In genomic region chr12:49783917-49784676, GRCh38 we compare ENCODE assay signal across 9 cellular contexts. TPM values are rescaled to one million over a fixed set of nuclear protein-coding genes. Genes with fewer than 3 reads are reported as not detected.
DNase-seq lines count a peak whose midpoint lies in the region; TF ChIP-seq lines count a peak whose summit lies in the region.
"Had no signal": no experiment of that assay in that cellular context is flagged by ENCODE, and none has a peak within 500 bp of the region (broad histone marks: within the 10 kb centered on the region; RNA-seq: fewer than 3 reads in every experiment).

No MANE protein-coding gene starts in this region.

- intact Hi-C loops in Calu3 (cut with micrococcal nuclease; ENCODE audit: unreplicated experiment), result no loop called here

- H3K27me3 Mint-ChIP-seq in Calu3 (ENCODE audit: unreplicated experiment), result peaks cover 26% of the 10 kb centered on the region

- BruUV-seq in Calu3 (replicated peaks; lab: Mats Ljungman, UMichigan), result no TSS peak

- H3K4me1 Mint-ChIP-seq in Calu3 (ENCODE audit: low read depth, unreplicated experiment), result no peaks in the 10 kb centered on the region

- H3K27ac Mint-ChIP-seq in Calu3 (ENCODE audit: unreplicated experiment), result no peak overlapping the region

- TF ChIP-seq CTCF in Calu3 (IDR thresholded peaks at IDR 0.05; ENCODE audit: unreplicated experiment), result no peak

- H3K4me3 Mint-ChIP-seq in Calu3 (ENCODE audit: low read depth, unreplicated experiment), result no peak overlapping the region

- H3K36me3 Mint-ChIP-seq in Calu3 (ENCODE audit: insufficient read depth, unreplicated experiment), result no peaks in the 10 kb centered on the region

- H3K9me3 Mint-ChIP-seq in Calu3 (ENCODE audit: low read depth, unreplicated experiment), result peaks cover 3% of the 10 kb centered on the region

- CTCF ChIA-PET in Calu3 (lab: Charles Lee), result no interaction called here

- DNase-seq in DMS 273 (lab: John Stamatoyannopoulos, UW; ENCODE audit: unreplicated experiment), result peak; percentile 34
- DNase-seq in RPMI7951 (ENCODE audit: low read depth), result peak; percentile 74
- DNase-seq in fibroblast of the conjunctiva (ENCODE audit: low read depth), result peak; percentile 75
- DNase-seq in pons (ENCODE audit: low spot score), result peak; percentile 58
- no peak for DNase-seq in iPS-NIHi7 (ENCODE audit: extremely low spot score)
- no peak for DNase-seq in cerebellar nuclear complex (lab: John Stamatoyannopoulos, UW)
- no peak for DNase-seq in stimulated activated naive CD4-positive, alpha-beta T cell treated with Interleukin-2 at 50 U/mL for 16 hours (lab: John Stamatoyannopoulos, UW)
- DNase-seq in Calu3, result no peak
- DNase-seq: stimulated activated CD4-positive, alpha-beta T cell treated with anti-CD3 and anti-CD28 coated beads, Interleukin-15, amount 100 ng/mL, for 24 hours had no signal

RNA-seq across cellular contexts. Expression of gene TMBIM6, which starts 42.7 kb away (rescaled TPM):
- 653 and 692 TPM in 2 replicates for total RNA-seq in RPMI7951 (2014; rRNA removed; shearing (Covaris generic))
- 600 and 613 TPM in 2 replicates for total RNA-seq in Calu3 (2022)

RNA-seq across cellular contexts. Expression of gene NCKAP5L, which starts 44.1 kb away (rescaled TPM):
- 5.0 and 5.7 TPM in 2 replicates for total RNA-seq in RPMI7951 (2014; rRNA removed; shearing (Covaris generic))
- 10.0 and 11.8 TPM in 2 replicates for total RNA-seq in Calu3 (2022)

RNA-seq across cellular contexts. Expression of gene BCDIN3D, which starts 58.8 kb away (rescaled TPM):
- total RNA-seq in RPMI7951 (2014; rRNA removed; shearing (Covaris generic)), result 2.9 and 5.6 TPM in 2 replicates
- 4.0 and 4.7 TPM in 2 replicates for total RNA-seq in Calu3 (2022)

Comparison
In these comparisons a context has a peak if more than half of its experiments do, and no peak if none do; other contexts are left out.
1. DNase-seq: peak in DMS 273 (single experiment), RPMI7951 (single experiment), fibroblast of the conjunctiva (single experiment) and pons (single experiment); none in iPS-NIHi7 (single experiment), cerebellar nuclear complex (0 of 2), stimulated activated naive CD4-positive, alpha-beta T cell treated with Interleukin-2 at 50 U/mL for 16 hours (single experiment) and Calu3 (single experiment).